33 cellular contexts compared by ENCODE assay signal in genomic region chr7:86956567-86956966, GRCh38.
"Had no signal": no experiment of that assay in that cellular context is flagged by ENCODE, and none has a peak within 500 bp of the region (broad histone marks: within the 10 kb centered on the region; RNA-seq: fewer than 3 reads in every experiment).

No MANE protein-coding gene starts in this region.

- H3K4me2 ChIP-seq: PC-9 had no signal

- H3K27me3 ChIP-seq: ascending aorta had no signal

- H3K4me1 ChIP-seq: ascending aorta had no signal

- H3K27ac ChIP-seq: ascending aorta, PC-9, RWPE1, WERI-Rb-1 had no signal

- H2AFZ ChIP-seq: PC-9 had no signal

- H3K36me3 ChIP-seq: ascending aorta, WERI-Rb-1 had no signal

- H3K9me3 ChIP-seq: ascending aorta had no signal

- FAIRE-seq: RCC 7860 had no signal

- ATAC-seq: activated CD8-positive, alpha-beta T cell treated with anti-CD3 and anti-CD28 coated beads for 36 hours; activated T-cell treated with anti-CD3 and anti-CD28 coated beads, Interleukin-2, amount 50 U/mL, for 72 hours; activated T-helper 17 cell treated with anti-CD3 and anti-CD28 coated beads, Interleukin-2, amount 50 U/mL, for 72 hours; Right ventricle myocardium inferior had no signal

- H3K4me3 ChIP-seq: ascending aorta, PC-9 had no signal

- DNase-seq: activated CD4-positive, alpha-beta T cell treated with anti-CD3 and anti-CD28 coated beads for 1 hour; activated CD4-positive, alpha-beta T cell treated with anti-CD3 and anti-CD28 coated beads, Interleukin-2, amount 10 ng/mL, durations not matched to agents 24 days and 14 days; activated CD4-positive, alpha-beta T cell treated with anti-CD3 and anti-CD28 coated beads, Interleukin-2, amount 50 U/mL, for 4 hours; activated CD4-positive, CD25-positive, alpha-beta regulatory T cell; activated CD8-positive, alpha-beta T cell treated with anti-CD3 and anti-CD28 coated beads for 36 hours; activated gamma-delta T cell; activated naive CD4-positive, alpha-beta T cell treated with Interleukin-2 at 50 U/mL for 16 hours; activated naive CD8-positive, alpha-beta T cell treated with anti-CD3 and anti-CD28 coated beads, Interleukin-2, amount 10 ng/mL, durations not matched to agents 7 days and 5 days; activated T-cell treated with anti-CD3 and anti-CD28 coated beads, Interleukin-2, amount 50 U/mL, for 1 hour; activated T-cell treated with anti-CD3 and anti-CD28 coated beads, Interleukin-2, amount 50 U/mL, for 72 hours; amygdala; Karpas-422; KBM-7; NCI-H1048; NCI-H1105 treated with DMSO at 0.1 percent for 48 hours; NCI-H1436 treated with DMSO at 0.1 percent for 48 hours; NCI-H1694 treated with DMSO at 0.1 percent for 48 hours; NCI-H2029; NCI-H345; NCI-H524 treated with DMSO at 0.1 percent for 48 hours; NK-92 treated with Interleukin-12 subunit alpha and Interleukin-12 subunit beta, amount 100 ng/mL, for 24 hours; PC-9; SIG-M5; SW 1271; T-helper 1 cell; T-helper 2 cell; T-helper 9 cell; WERI-Rb-1 had no signal
